In the genomic region with DNA sequence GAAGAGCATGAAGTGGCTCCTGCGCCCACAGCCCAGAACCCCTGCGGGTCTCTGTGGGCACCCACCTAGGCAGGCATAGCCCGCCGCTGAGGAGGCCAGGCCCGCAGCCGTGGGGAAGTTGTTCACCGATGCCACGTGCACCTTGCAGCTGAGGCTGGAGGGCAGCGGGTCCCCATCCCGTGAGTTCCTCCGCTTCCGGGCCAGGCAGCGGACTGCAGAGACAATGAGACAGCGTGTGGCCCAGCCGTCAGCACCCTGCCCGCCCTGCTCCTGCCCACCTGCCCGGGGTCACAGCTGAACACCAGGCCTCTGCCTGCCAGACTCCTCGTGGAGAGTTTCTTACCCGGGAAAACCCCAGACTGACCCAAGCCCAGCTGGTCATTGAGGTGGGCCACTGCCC, we compare ENCODE assay signal across 20 cellular contexts. TPM values are rescaled to one million over a fixed set of nuclear protein-coding genes. Genes with fewer than 3 reads are reported as not detected.
DNase-seq lines count a peak whose midpoint lies in the region; FAIRE-seq and TF ChIP-seq lines count a peak whose summit lies in the region.
"Had no signal": no experiment of that assay in that cellular context is flagged by ENCODE, and none has a peak within 500 bp of the region (broad histone marks: within the 10 kb centered on the region; RNA-seq: fewer than 3 reads in every experiment).

No MANE protein-coding gene starts in this region.

- no peak overlapping the region for H2AFZ ChIP-seq in mesenchymal stem cell (ENCODE audit: low read depth, low read length)

- H3K4me1 ChIP-seq in BLaER1 (peaks cover 96% of the 10 kb centered on the region), mesenchymal stem cell (ENCODE audit: control insufficient read depth, insufficient read depth, low read depth, low read length) (peaks cover 30% of the 10 kb centered on the region)

- H3K14ac ChIP-seq in mesenchymal stem cell (ENCODE audit: low read length in 2 of 2) = no peak overlapping the region

- no peak overlapping the region for H2BK120ac ChIP-seq in mesenchymal stem cell (ENCODE audit: low read depth, low read length)

- H3K4ac ChIP-seq in mesenchymal stem cell (ENCODE audit: low read depth in 1 of 2, low read length in 2 of 2) = no peak overlapping the region

- intact Hi-C loops in lower leg skin (cut with DNase I; ENCODE audit: low total_unique reads) = no loop called here

- H3K36me3 Mint-ChIP-seq in progenitor cell of endocrine pancreas (ENCODE audit: insufficient read depth) = peaks cover 9% of the 10 kb centered on the region

- no peak overlapping the region for H3K18ac ChIP-seq in mesenchymal stem cell (ENCODE audit: low read depth in 1 of 2, low read length in 2 of 2)

- no peak overlapping the region for H2BK5ac ChIP-seq in mesenchymal stem cell (ENCODE audit: low read depth, low read length, poor library complexity, severe bottlenecking)

- H3K9me3 ChIP-seq in BLaER1 (no peaks in the 10 kb centered on the region), mesenchymal stem cell (ENCODE audit: control insufficient read depth, low read length) (no peaks in the 10 kb centered on the region)
- H3K9me3 ChIP-seq: Caco-2 had no signal

- no peaks in the 10 kb centered on the region for H3K27me3 ChIP-seq in BLaER1
- no peaks in the 10 kb centered on the region for H3K27me3 ChIP-seq in mesenchymal stem cell (ENCODE audit: control insufficient read depth in 1 of 2, insufficient read depth in 1 of 2, low read length in 2 of 2)

- no peak overlapping the region for H2BK12ac ChIP-seq in mesenchymal stem cell (ENCODE audit: low read length in 2 of 2)

- peaks cover 42% of the 10 kb centered on the region for H3K36me3 ChIP-seq in BLaER1
- peaks cover 54 to 68% of the 10 kb centered on the region in 2 experiments for H3K36me3 ChIP-seq in mesenchymal stem cell (ENCODE audit: control insufficient read depth in 1 of 2, insufficient read depth in 2 of 2, low read depth in 1 of 2, low read length in 2 of 2)

- peaks cover 21% of the 10 kb centered on the region for H3K79me1 ChIP-seq in mesenchymal stem cell (replicated peaks; ENCODE audit: low read length, poor library complexity, severe bottlenecking)

- no peak overlapping the region for H4K91ac ChIP-seq in mesenchymal stem cell (ENCODE audit: low read length)

- H3K27ac Mint-ChIP-seq in progenitor cell of endocrine pancreas = no peak overlapping the region
- H3K27ac Mint-ChIP-seq: B cell; CD4-positive, alpha-beta T cell; HFFc6; IgD-negative memory B cell had no signal

- H4K20me1 ChIP-seq in BLaER1 = peaks cover 13% of the 10 kb centered on the region; the same call in 1 of the 2 replicates

- H2AK5ac ChIP-seq in mesenchymal stem cell (ENCODE audit: low read length, severe bottlenecking) = no peak overlapping the region

- no peak overlapping the region for H3K4me3 Mint-ChIP-seq in progenitor cell of endocrine pancreas (ENCODE audit: low read depth)
- H3K4me3 Mint-ChIP-seq: B cell; CD4-positive, alpha-beta T cell; HFFc6; IgD-negative memory B cell had no signal

- no peak for TF ChIP-seq POLR2A in GM12891 (IDR thresholded peaks at IDR 0.05; ENCODE audit: low read depth, low read length)
- TF ChIP-seq POLR2A in lower leg skin (IDR thresholded peaks at IDR 0.05) = no peak

- H3K9me3 Mint-ChIP-seq in progenitor cell of endocrine pancreas (ENCODE audit: low read depth) = no peaks in the 10 kb centered on the region
- H3K9me3 Mint-ChIP-seq: CD4-positive, alpha-beta T cell; HFFc6; IgD-negative memory B cell had no signal

- H3K27ac ChIP-seq in BLaER1 = peak overlapping the region; percentile 85
- H3K27ac ChIP-seq in mesenchymal stem cell (ENCODE audit: low read length, poor library complexity, severe bottlenecking) = no peak overlapping the region
- H3K27ac ChIP-seq: C4-2B had no signal

- H3K4me1 Mint-ChIP-seq in progenitor cell of endocrine pancreas (ENCODE audit: low read depth) = peaks cover 6% of the 10 kb centered on the region

- DNase-seq in GM12891 (ENCODE audit: insufficient read length, low spot score) (no peak), mesenchymal stem cell (no peak), progenitor cell of endocrine pancreas (ENCODE audit: low spot score, unreplicated experiment) (peak; percentile 7), nucleus accumbens (lab: John Stamatoyannopoulos, UW) (no peak), lower leg skin (ENCODE audit: low spot score in 2 of 2) (no peak)
- DNase-seq: Caco-2; CD4-positive, alpha-beta T cell; GOT3; H7; HFFc6 had no signal

- no peaks in the 10 kb centered on the region for H3K27me3 Mint-ChIP-seq in progenitor cell of endocrine pancreas
- H3K27me3 Mint-ChIP-seq: B cell; CD4-positive, alpha-beta T cell; IgD-negative memory B cell had no signal

- TF ChIP-seq CTCF in progenitor cell of endocrine pancreas (IDR thresholded peaks at IDR 0.05; ENCODE audit: unreplicated experiment) = no peak
- no peak for TF ChIP-seq CTCF in lower leg skin (IDR thresholded peaks at IDR 0.05)

- 96% methylated on average over 19 of the region's 19 CpGs for WGBS in mesenchymal stem cell
- WGBS in lower leg skin, 2 donors = 92 to 96% methylated on average over 12 to 18 of the region's 19 CpGs

- peak overlapping the region; percentile 19 for H4K8ac ChIP-seq in mesenchymal stem cell (ENCODE audit: low read length)

- H3K4me2 ChIP-seq in BLaER1 = peak overlapping the region; percentile 88
- H3K4me2 ChIP-seq in mesenchymal stem cell (ENCODE audit: low read length, poor library complexity, severe bottlenecking) = no peak overlapping the region

- H3K9ac ChIP-seq in BLaER1 (peak overlapping the region; percentile 66), mesenchymal stem cell (ENCODE audit: low read length) (no peak overlapping the region)

- no peak overlapping the region for H3K23ac ChIP-seq in mesenchymal stem cell (ENCODE audit: low read length in 2 of 2)

- H3K4me3 ChIP-seq in BLaER1 (no peak overlapping the region), mesenchymal stem cell (ENCODE audit: insufficient read depth in 1 of 2, low read depth in 1 of 2, low read length in 2 of 2) (no peak overlapping the region), lower leg skin (ENCODE audit: low read depth, poor library complexity, severe bottlenecking) (no peak overlapping the region)

- no peak for FAIRE-seq in GM12891 (lab: Jason Lieb, UNC)
- FAIRE-seq: D721Med, G401.6, GM12892, GM18507, HTR-8/SVneo had no signal

- no peak overlapping the region for H2BK15ac ChIP-seq in mesenchymal stem cell (ENCODE audit: low read depth, poor library complexity, severe bottlenecking)

TF ChIP-seq in GM12891, 5 proteins besides CTCF, POLR2A, EP300 and RAD21:
- no peak for TF ChIP-seq TAF1 (IDR thresholded peaks at IDR 0.05; ENCODE audit: low read depth, low read length)
- TF ChIP-seq POLR2AphosphoS5 (IDR thresholded peaks at IDR 0.05; ENCODE audit: low read depth, low read length) = 0 out of 2 replicates have a peak, but pooled peaks have one; percentile 27

RNA-seq across cellular contexts. Expression of gene MVD, which starts 5.5 kb away (rescaled TPM):
- polyA plus RNA-seq in GM12891 (2012; ENCODE audit: low read depth, missing spikeins) = 85.4 TPM
- polyA plus RNA-seq in mesenchymal stem cell (2013, experiment 1 of 2) = 120 TPM
- polyA plus RNA-seq in mesenchymal stem cell (2013, experiment 2 of 2) = 109 TPM
- 78.1 and 78.5 TPM in 2 replicates for total RNA-seq in progenitor cell of endocrine pancreas
- total RNA-seq in lower leg skin = 10 to 100 TPM; 40.2 to 93.5 (median 67.1) TPM

RNA-seq across cellular contexts. Expression of gene CYBA, which starts 6.5 kb away (rescaled TPM):
- 416 TPM for polyA plus RNA-seq in GM12891 (2012; ENCODE audit: low read depth, missing spikeins)
- polyA plus RNA-seq in mesenchymal stem cell (2013, experiment 1 of 2) = 319 TPM
- 325 TPM for polyA plus RNA-seq in mesenchymal stem cell (2013, experiment 2 of 2)
- total RNA-seq in progenitor cell of endocrine pancreas (111 and 112 TPM in 2 replicates), lower leg skin (10 to 100 TPM; 30.5 to 93.2 (median 44.7) TPM)

RNA-seq across cellular contexts. Expression of gene IL17C, which starts 19.0 kb away (rescaled TPM):
- 0.09 TPM for polyA plus RNA-seq in GM12891 (2012; ENCODE audit: low read depth, missing spikeins)
- polyA plus RNA-seq in mesenchymal stem cell (2013, experiment 1 of 2) = 0.12 TPM
- 0.11 TPM for polyA plus RNA-seq in mesenchymal stem cell (2013, experiment 2 of 2)
- total RNA-seq in progenitor cell of endocrine pancreas (0.29 TPM in 2 replicates), lower leg skin (under 1 TPM in 1 of 4 donors, not detected in 3; 0.91 TPM)
- total RNA-seq: A172, Caco-2, HFFc6 had no signal
- polyA plus RNA-seq: IgD-negative memory B cell had no signal

RNA-seq across cellular contexts. Expression of gene SNAI3, which starts 28.9 kb away (rescaled TPM):
- 2.0 TPM for polyA plus RNA-seq in GM12891 (2012; ENCODE audit: low read depth, missing spikeins)
- 0.06 TPM for polyA plus RNA-seq in mesenchymal stem cell (2013, experiment 1 of 2)
- 0.10 TPM for polyA plus RNA-seq in mesenchymal stem cell (2013, experiment 2 of 2)
- total RNA-seq in progenitor cell of endocrine pancreas (1.2 and 1.9 TPM in 2 replicates), lower leg skin (under 1 TPM; 0.17 to 0.81 (median 0.29) TPM)
- total RNA-seq: A172, HFFc6 had no signal

RNA-seq across cellular contexts. Expression of gene RNF166, which starts 48.8 kb away (rescaled TPM):
- polyA plus RNA-seq in GM12891 (2012; ENCODE audit: low read depth, missing spikeins) = 10.1 TPM
- 12.6 TPM for polyA plus RNA-seq in mesenchymal stem cell (2013, experiment 1 of 2)
- polyA plus RNA-seq in mesenchymal stem cell (2013, experiment 2 of 2) = 10.8 TPM
- total RNA-seq in progenitor cell of endocrine pancreas (19.4 and 21.5 TPM in 2 replicates), lower leg skin (10 to 100 TPM; 14.7 to 21.8 (median 17.7) TPM)
